ENCODE assay signal across 39 cellular contexts in the genomic region with DNA sequence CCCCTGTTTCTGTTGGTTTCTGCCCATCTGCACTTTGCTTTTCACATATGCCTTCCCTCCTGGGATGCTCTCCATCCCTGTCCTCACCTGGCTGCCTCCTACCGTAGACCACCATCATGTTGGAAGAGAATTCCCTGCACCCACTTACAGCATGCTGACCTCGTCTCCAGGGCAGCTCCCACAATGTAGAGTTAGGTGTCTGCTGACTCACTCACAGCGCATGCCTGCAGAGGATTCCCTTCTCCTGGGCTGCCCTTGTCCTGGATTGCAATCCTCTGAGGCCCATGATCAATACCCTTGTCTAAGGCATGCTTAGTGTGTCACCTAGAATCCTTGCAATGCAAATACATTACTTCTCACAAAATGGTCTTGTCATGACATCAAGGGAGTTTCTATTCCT. TPM values are rescaled to one million over a fixed set of nuclear protein-coding genes. Genes with fewer than 3 reads are reported as not detected.
"Had no signal": no experiment of that assay in that cellular context is flagged by ENCODE, and none has a peak within 500 bp of the region (broad histone marks: within the 10 kb centered on the region; RNA-seq: fewer than 3 reads in every experiment).

No MANE protein-coding gene starts in this region.

- H3K4me3 Mint-ChIP-seq: activated B cell treated with CpG ODN at 0.5 μM for 24 hours; activated CD4-positive, alpha-beta memory T cell treated with anti-CD3 and anti-CD28 coated beads for 36 hours; activated naive CD8-positive, alpha-beta T cell treated with anti-CD3 and anti-CD28 coated beads for 36 hours; IgD-negative memory B cell had no signal

- H3K36me3 ChIP-seq: brain microvascular endothelial cell, cardiac muscle cell, MG63, Peyer's patch had no signal

- DNase-seq: activated B cell treated with CpG ODN at 0.5 μM for 24 hours; activated CD4-positive, alpha-beta memory T cell treated with anti-CD3 and anti-CD28 coated beads for 36 hours; activated CD4-positive, alpha-beta T cell treated with anti-CD3 and anti-CD28 coated beads for 4 hours; activated CD4-positive, alpha-beta T cell treated with anti-CD3 and anti-CD28 coated beads, Interleukin-2, amount 50 U/mL, for 1 hour; activated CD4-positive, CD25-positive, alpha-beta regulatory T cell treated with anti-CD3 and anti-CD28 coated beads, Interleukin-2, amount 50 U/mL, for 72 hours; activated CD8-positive, alpha-beta memory T cell treated with anti-CD3 and anti-CD28 coated beads, Interleukin-2, amount 50 U/mL, for 4 hours; activated effector memory CD4-positive, alpha-beta T cell treated with Interleukin-2 at 50 U/mL for 16 hours; activated naive CD4-positive, alpha-beta T cell; activated naive CD4-positive, alpha-beta T cell treated with anti-CD3 and anti-CD28 coated beads, Interleukin-2, amount 50 U/mL, for 16 hours; activated naive CD8-positive, alpha-beta T cell treated with anti-CD3 and anti-CD28 coated beads for 36 hours; activated T-cell treated with anti-CD3 and anti-CD28 coated beads, Interleukin-2, amount 50 U/mL, for 48 hours; amniotic stem cell; aorta; brain microvascular endothelial cell; Karpas-422; KBM-7; MG63; NCI-H1048; NCI-H1105 treated with DMSO at 0.1 percent for 48 hours; NCI-H1436; NCI-H1694; NCI-H1930; NCI-H2081 treated with DMSO at 0.1 percent for 48 hours; NCI-H345; NCI-H524 treated with DMSO at 0.1 percent for 48 hours; NCI-H748 treated with DMSO at 0.1 percent for 48 hours; NK-92 treated with Interleukin-12 subunit alpha and Interleukin-12 subunit beta, amount 100 ng/mL, for 24 hours; PC-3; Peyer's patch; RPMI8226; SW 1271; T-helper 1 cell; T-helper 2 cell; T-helper 9 cell had no signal

- H3K27ac ChIP-seq: brain microvascular endothelial cell, cardiac muscle cell, Peyer's patch, VCaP had no signal

- H3K4me3 ChIP-seq: cardiac muscle cell, MG63, Peyer's patch had no signal

- H3K27ac Mint-ChIP-seq: activated B cell treated with CpG ODN at 0.5 μM for 24 hours; activated CD4-positive, alpha-beta memory T cell treated with anti-CD3 and anti-CD28 coated beads for 36 hours; activated naive CD8-positive, alpha-beta T cell treated with anti-CD3 and anti-CD28 coated beads for 36 hours; IgD-negative memory B cell had no signal

- H3K9me3 Mint-ChIP-seq: activated B cell treated with CpG ODN at 0.5 μM for 24 hours; activated CD4-positive, alpha-beta memory T cell treated with anti-CD3 and anti-CD28 coated beads for 36 hours; IgD-negative memory B cell had no signal

- ATAC-seq: PC-3, Right ventricle myocardium inferior had no signal

- H3K4me1 Mint-ChIP-seq: activated B cell treated with CpG ODN at 0.5 μM for 24 hours, IgD-negative memory B cell had no signal

- H3K27me3 Mint-ChIP-seq: activated B cell treated with CpG ODN at 0.5 μM for 24 hours, IgD-negative memory B cell had no signal

- H3K27me3 ChIP-seq: brain microvascular endothelial cell, cardiac muscle cell, MG63, Peyer's patch had no signal

RNA-seq across cellular contexts. Expression of a gene that starts 43.6 kb away (rescaled TPM):
- total RNA-seq: activated B cell treated with CpG ODN at 0.5 μM for 24 hours; activated CD4-positive, alpha-beta memory T cell treated with anti-CD3 and anti-CD28 coated beads for 36 hours; activated naive CD8-positive, alpha-beta T cell treated with anti-CD3 and anti-CD28 coated beads for 36 hours; aorta; cardiac muscle cell; NCI-H460; PC-3; Peyer's patch; Right ventricle myocardium inferior had no signal
- polyA plus RNA-seq: aorta, cardiac muscle cell, IgD-negative memory B cell had no signal
